Comparison of ENCODE assay signal across 1 cellular context in genomic region chr11:65576232-65576866, GRCh38.
TF ChIP-seq lines count a peak whose summit lies in the region.

No MANE protein-coding gene starts in this region.

TF ChIP-seq in SK-N-SH, 30 proteins besides CTCF, POLR2A, EP300 and RAD21 (continued from another document):
- TF ChIP-seq USF1 (IDR thresholded peaks at IDR 0.05; ENCODE audit: borderline replicate concordance, low read depth), result no peak
- TF ChIP-seq RCOR1 (IDR thresholded peaks at IDR 0.05; ENCODE audit: low read length), result no peak
- no peak for TF ChIP-seq FOSL2 (IDR thresholded peaks at IDR 0.05; ENCODE audit: borderline replicate concordance, low read depth)
TF ChIP-seq in SK-N-SH: peak in this region for 0.
